In the genomic region with DNA sequence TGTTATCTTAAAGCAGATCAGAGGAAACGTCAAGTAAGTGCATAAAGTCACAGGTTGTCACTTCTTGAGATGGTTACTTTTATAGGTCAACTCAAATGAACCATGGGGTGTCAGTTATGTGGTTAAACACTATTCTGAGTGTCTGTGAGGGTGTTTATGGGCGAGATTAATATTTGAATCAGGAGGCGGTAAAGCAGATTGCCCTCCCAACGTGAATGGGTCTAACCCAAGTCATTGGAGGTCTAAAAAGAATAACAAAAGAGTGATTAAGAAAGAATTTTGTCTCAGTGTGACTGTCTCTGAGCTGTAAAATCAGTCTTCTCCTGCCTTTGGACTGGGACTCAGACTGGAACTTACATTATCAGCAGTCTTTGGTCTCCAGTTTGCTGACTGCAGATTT, we compare ENCODE assay signal across 17 cellular contexts.
DNase-seq lines count a peak whose midpoint lies in the region; ATAC-seq, FAIRE-seq and TF ChIP-seq lines count a peak whose summit lies in the region.
"Had no signal": no experiment of that assay in that cellular context is flagged by ENCODE, and none has a peak within 500 bp of the region (broad histone marks: within the 10 kb centered on the region; RNA-seq: fewer than 3 reads in every experiment).

No MANE protein-coding gene starts in this region.

- TF ChIP-seq EP300 in H1 (IDR thresholded peaks at IDR 0.05; ENCODE audit: borderline replicate concordance in 1 of 2, low read depth in 2 of 2, low read length in 2 of 2), result no peak

- H2BK120ac ChIP-seq in H1 (replicated peaks; ENCODE audit: low read depth, low read length), result peak overlapping the region; percentile 24
- no peak overlapping the region for H2BK120ac ChIP-seq in mesendoderm (ENCODE audit: low read depth, low read length)

- H2AFZ ChIP-seq in GM23338 (no peak overlapping the region), H1 (ENCODE audit: low read length) (peak overlapping the region; percentile 38; the same call in 1 of the 2 replicates)

- H3K56ac ChIP-seq in H1 (replicated peaks; ENCODE audit: insufficient read length, low read depth, low read length) (no peak overlapping the region), mesendoderm (ENCODE audit: low read length) (peak overlapping the region; percentile 9)

- H3K27ac ChIP-seq in GM23338 (ENCODE audit: low read depth) (peak overlapping the region; percentile 97), HUES6 (ENCODE audit: low read depth, low read length) (peak overlapping the region; percentile 91; the same call in 1 of the 2 replicates), H1 (ENCODE audit: low read depth, low read length) (no peak overlapping the region), mesendoderm (ENCODE audit: low read depth, low read length) (peak overlapping the region; percentile 43), pancreas (no peak overlapping the region)
- no peak overlapping the region for H3K27ac ChIP-seq in CD4-positive, alpha-beta T cell (ENCODE audit: low read depth, low read length)
- H3K27ac ChIP-seq: BLaER1 had no signal

- peak overlapping the region; percentile 87 for H3K4ac ChIP-seq in H1 (replicated peaks; ENCODE audit: insufficient read length, low read depth, low read length)
- H3K4ac ChIP-seq in mesendoderm (ENCODE audit: low read depth, low read length), result peak overlapping the region; percentile 36

- no peak overlapping the region for H3K4me3 ChIP-seq in GM23338
- no peak overlapping the region; the same call in 1 of the 2 replicates for H3K4me3 ChIP-seq in HUES6 (ENCODE audit: low read depth, low read length)
- H3K4me3 ChIP-seq in H1 (ENCODE audit: extremely low read depth in 1 of 4, insufficient read depth in 2 of 4, low read depth in 3 of 4, low read length in 4 of 4), result no peak overlapping the region
- H3K4me3 ChIP-seq in mesendoderm (ENCODE audit: low read length), result no peak overlapping the region
- no peak overlapping the region for H3K4me3 ChIP-seq in pancreas
- H3K4me3 ChIP-seq: BLaER1, GM12878 had no signal

- no peak overlapping the region for H2BK15ac ChIP-seq in H1 (ENCODE audit: low read length)
- no peak overlapping the region for H2BK15ac ChIP-seq in mesendoderm (replicated peaks; ENCODE audit: low read depth)

- no peak for TF ChIP-seq RAD21 in H1 (IDR thresholded peaks at IDR 0.05 in 1 of 2, conservative IDR thresholded peaks at IDR 0.05 in 1 of 2; ENCODE audit: low read depth in 2 of 2, low read length in 2 of 2)

- H4K20me1 ChIP-seq in GM23338 (replicated peaks; ENCODE audit: insufficient read depth), result no peaks in the 10 kb centered on the region
- no peaks in the 10 kb centered on the region for H4K20me1 ChIP-seq in H1 (replicated peaks in 1 of 2; ENCODE audit: control insufficient read depth in 1 of 2, insufficient read depth in 2 of 2, low read length in 2 of 2)
- H4K20me1 ChIP-seq: BLaER1 had no signal

- no peak overlapping the region for H3K14ac ChIP-seq in H1 (ENCODE audit: insufficient read length)

- H2BK20ac ChIP-seq in H1 (ENCODE audit: low read length), result peak overlapping the region; percentile 94

- H4K91ac ChIP-seq in H1 (replicated peaks; ENCODE audit: insufficient read length, low read length), result peak overlapping the region; percentile 62

- peak overlapping the region; percentile 52 for H3K18ac ChIP-seq in H1 (ENCODE audit: extremely low read depth, low read length)
- H3K18ac ChIP-seq in mesendoderm (ENCODE audit: low read length), result no peak overlapping the region

- H3F3A ChIP-seq in GM23338 (replicated peaks; ENCODE audit: low read depth), result no peaks in the 10 kb centered on the region

- H4K8ac ChIP-seq in H1 (ENCODE audit: extremely low read depth, insufficient read depth, low read length), result no peak overlapping the region
- no peak overlapping the region for H4K8ac ChIP-seq in mesendoderm (ENCODE audit: low read depth, low read length)

- H2BK5ac ChIP-seq in H1 (ENCODE audit: low read depth, low read length) (peak overlapping the region; percentile 89; the same call in 1 of the 2 replicates), mesendoderm (ENCODE audit: low read length) (peak overlapping the region; percentile 8)

- H2BK12ac ChIP-seq in H1 (ENCODE audit: low read depth, low read length), result no peak overlapping the region

- H3K4me1 ChIP-seq in GM23338 (ENCODE audit: insufficient read depth) (peaks cover 32% of the 10 kb centered on the region), HUES6 (ENCODE audit: control insufficient read depth, insufficient read depth, low read length) (peaks cover 17% of the 10 kb centered on the region), H1 (replicated peaks in 1 of 4; ENCODE audit: control insufficient read depth in 3 of 4, insufficient read depth in 4 of 4, low read length in 3 of 4) (peaks cover 1 to 9% (median 3%) of the 10 kb centered on the region in 4 experiments; a peak in 3 of 7 replicates), mesendoderm (ENCODE audit: control insufficient read depth, low read depth, low read length) (no peaks in the 10 kb centered on the region), pancreas (no peaks in the 10 kb centered on the region)
- H3K4me1 ChIP-seq: BLaER1 had no signal

- H3K23ac ChIP-seq in H1 (ENCODE audit: insufficient read length), result no peak overlapping the region
- no peak overlapping the region for H3K23ac ChIP-seq in mesendoderm (ENCODE audit: low read length)

- H3K9me3 Mint-ChIP-seq in GM23338, result no peaks in the 10 kb centered on the region
- peaks cover 0 to 2% of the 10 kb centered on the region in 2 donors for H3K9me3 Mint-ChIP-seq in stimulated activated naive CD8-positive, alpha-beta T cell treated with anti-CD3 and anti-CD28 coated beads, Interleukin-15, amount 100 ng/mL, for 72 hours
- H3K9me3 Mint-ChIP-seq in CD4-positive, alpha-beta T cell, result no peaks in the 10 kb centered on the region

- intact Hi-C loops in pancreas (cut with DNase I), result no loop called here
- intact Hi-C loops in CD4-positive, alpha-beta T cell (cut with DNase I, micrococcal nuclease), result no loop called here

- H3K4me2 ChIP-seq in GM23338 (peak overlapping the region; percentile 29), H1 (ENCODE audit: insufficient read depth in 1 of 2, low read depth in 2 of 2, low read length in 2 of 2) (peak overlapping the region; percentile 23 to 53; a peak in 2 of 4 replicates), mesendoderm (ENCODE audit: low read length) (no peak overlapping the region)
- H3K4me2 ChIP-seq: BLaER1 had no signal

- H3K79me2 ChIP-seq in GM23338 (replicated peaks; ENCODE audit: insufficient read depth), result no peaks in the 10 kb centered on the region
- H3K79me2 ChIP-seq in H1 (ENCODE audit: control insufficient read depth in 1 of 2, insufficient read depth in 2 of 2, low read length in 2 of 2), result no peaks in the 10 kb centered on the region
- H3K79me2 ChIP-seq in mesendoderm (ENCODE audit: control insufficient read depth, insufficient read depth, low read length), result no peaks in the 10 kb centered on the region

- H3K4me3 Mint-ChIP-seq in GM23338, result no peak overlapping the region; the same call in 2 of the 3 replicates
- H3K4me3 Mint-ChIP-seq in stimulated activated naive CD8-positive, alpha-beta T cell treated with anti-CD3 and anti-CD28 coated beads, Interleukin-15, amount 100 ng/mL, for 72 hours, result no peak overlapping the region
- no peak overlapping the region for H3K4me3 Mint-ChIP-seq in CD4-positive, alpha-beta T cell
- H3K4me3 Mint-ChIP-seq: CD14-positive monocyte; CD8-positive, alpha-beta T cell had no signal

- no peaks in the 10 kb centered on the region for H3K36me3 Mint-ChIP-seq in GM23338 (ENCODE audit: low read depth)
- H3K36me3 Mint-ChIP-seq in CD4-positive, alpha-beta T cell (ENCODE audit: low read depth), result no peaks in the 10 kb centered on the region
- H3K36me3 Mint-ChIP-seq: CD14-positive monocyte; CD8-positive, alpha-beta T cell had no signal

- peak; percentile 42 for DNase-seq in GM23338 (ENCODE audit: low spot score)
- DNase-seq in H1 (ENCODE audit: low read depth in 1 of 2, low spot score in 2 of 2), result no peak
- DNase-seq in mesendoderm, result peak; percentile 61
- DNase-seq in pancreas, result no peak
- DNase-seq in stimulated activated naive CD8-positive, alpha-beta T cell treated with anti-CD3 and anti-CD28 coated beads, Interleukin-15, amount 100 ng/mL, for 72 hours, result no peak
- DNase-seq in CD4-positive, alpha-beta T cell, result no peak
- no peak for DNase-seq in T1000 (lab: John Stamatoyannopoulos, UW)
- DNase-seq: 8988T; Calu3; CD8-positive, alpha-beta T cell; DMS79 treated with DMSO at 0.1 percent for 48 hours had no signal

- H4K5ac ChIP-seq in H1 (ENCODE audit: insufficient read length, low read depth, low read length) (no peak overlapping the region), mesendoderm (ENCODE audit: low read length) (no peak overlapping the region)

- H3K27me3 ChIP-seq in GM23338 (ENCODE audit: insufficient read depth) (no peaks in the 10 kb centered on the region), HUES6 (ENCODE audit: control insufficient read depth, insufficient read depth, low read length) (no peaks in the 10 kb centered on the region), H1 (replicated peaks in 1 of 4; ENCODE audit: control insufficient read depth in 3 of 4, extremely low read depth in 1 of 4, insufficient read depth in 3 of 4, low read length in 3 of 4) (no peaks in the 10 kb centered on the region), mesendoderm (ENCODE audit: insufficient read depth, low read length, poor library complexity) (no peaks in the 10 kb centered on the region), pancreas (no peaks in the 10 kb centered on the region)
- no peaks in the 10 kb centered on the region for H3K27me3 ChIP-seq in CD4-positive, alpha-beta T cell (ENCODE audit: control insufficient read depth, insufficient read depth, low read length)
- H3K27me3 ChIP-seq: BLaER1 had no signal

- H2AK5ac ChIP-seq in H1 (ENCODE audit: low read depth, low read length) (no peak overlapping the region), mesendoderm (ENCODE audit: low read length) (no peak overlapping the region)

- no peaks in the 10 kb centered on the region for H3K23me2 ChIP-seq in H1 (ENCODE audit: low read depth, low read length)

- peaks cover 9% of the 10 kb centered on the region for H3K4me1 Mint-ChIP-seq in GM23338
- no peaks in the 10 kb centered on the region for H3K4me1 Mint-ChIP-seq in stimulated activated naive CD8-positive, alpha-beta T cell treated with anti-CD3 and anti-CD28 coated beads, Interleukin-15, amount 100 ng/mL, for 72 hours
- no peaks in the 10 kb centered on the region for H3K4me1 Mint-ChIP-seq in CD4-positive, alpha-beta T cell (ENCODE audit: low read depth)
- H3K4me1 Mint-ChIP-seq: CD14-positive monocyte had no signal

- H3K9ac ChIP-seq in HUES6 (ENCODE audit: low read length), result peak overlapping the region; percentile 59
- no peak overlapping the region for H3K9ac ChIP-seq in H1 (replicated peaks in 1 of 4; ENCODE audit: extremely low read depth in 1 of 4, low read depth in 3 of 4, low read length in 3 of 4)
- no peak overlapping the region for H3K9ac ChIP-seq in mesendoderm (ENCODE audit: low read length)
- H3K9ac ChIP-seq: BLaER1 had no signal

- H3K9me2 ChIP-seq in GM23338 (ENCODE audit: insufficient read depth), result peaks cover 6% of the 10 kb centered on the region; the same call in 1 of the 2 replicates

- TF ChIP-seq CTCF in GM23338 (conservative IDR thresholded peaks at IDR 0.05; ENCODE audit: low read depth in 2 of 2) (no peak), H1 (IDR thresholded peaks at IDR 0.05; ENCODE audit: control extremely low read depth in 1 of 3, insufficient read depth in 1 of 3, low read depth in 1 of 3, low read length in 3 of 3) (no peak), pancreas (IDR thresholded peaks at IDR 0.05) (no peak)
- TF ChIP-seq CTCF in CD4-positive, alpha-beta T cell (IDR thresholded peaks at IDR 0.05), result no peak

- H3K79me1 ChIP-seq in H1 (ENCODE audit: low read depth, low read length) (no peaks in the 10 kb centered on the region), mesendoderm (ENCODE audit: low read length) (no peaks in the 10 kb centered on the region)

- FAIRE-seq in H1 (lab: Jason Lieb, UNC) (no peak), pancreas (lab: Jason Lieb, UNC) (no peak)
- FAIRE-seq: GM12878, H54, HTR-8/SVneo had no signal

- no peaks in the 10 kb centered on the region for H3K27me3 Mint-ChIP-seq in GM23338 (ENCODE audit: insufficient read depth, low read depth, poor library complexity)
- no peaks in the 10 kb centered on the region for H3K27me3 Mint-ChIP-seq in stimulated activated naive CD8-positive, alpha-beta T cell treated with anti-CD3 and anti-CD28 coated beads, Interleukin-15, amount 100 ng/mL, for 72 hours
- H3K27me3 Mint-ChIP-seq in CD4-positive, alpha-beta T cell, result no peaks in the 10 kb centered on the region

- H3K36me3 ChIP-seq in GM23338 (ENCODE audit: insufficient read depth), result no peaks in the 10 kb centered on the region
- no peaks in the 10 kb centered on the region for H3K36me3 ChIP-seq in HUES6 (ENCODE audit: control insufficient read depth, insufficient read depth, low read length)
- H3K36me3 ChIP-seq in H1 (ENCODE audit: control insufficient read depth in 2 of 4, insufficient read depth in 4 of 4, low read length in 3 of 4), result no peaks in the 10 kb centered on the region
- no peaks in the 10 kb centered on the region for H3K36me3 ChIP-seq in mesendoderm (ENCODE audit: control insufficient read depth, insufficient read depth, low read length)
- no peaks in the 10 kb centered on the region for H3K36me3 ChIP-seq in pancreas
- H3K36me3 ChIP-seq: BLaER1 had no signal

- peak overlapping the region; percentile 57 for H3K27ac Mint-ChIP-seq in GM23338
- H3K27ac Mint-ChIP-seq in stimulated activated naive CD8-positive, alpha-beta T cell treated with anti-CD3 and anti-CD28 coated beads, Interleukin-15, amount 100 ng/mL, for 72 hours, result no peak overlapping the region
- H3K27ac Mint-ChIP-seq in CD4-positive, alpha-beta T cell, result no peak overlapping the region
- H3K27ac Mint-ChIP-seq: CD14-positive monocyte; CD8-positive, alpha-beta T cell had no signal

- POLR2A ChIA-PET in H1 (lab: Charles Lee; ENCODE audit: partially characterized antibody), result no interaction called here
- POLR2A ChIA-PET in CD4-positive, alpha-beta T cell (lab: Charles Lee), result no interaction called here

- TF ChIP-seq POLR2A in H1 (IDR thresholded peaks at IDR 0.05; ENCODE audit: control extremely low read depth in 1 of 2, low read depth in 2 of 2, low read length in 2 of 2), result no peak

- CTCF ChIA-PET in H1 (lab: Charles Lee; ENCODE audit: partially characterized antibody), result no interaction called here
- CTCF ChIA-PET in CD4-positive, alpha-beta T cell (lab: Charles Lee), result no interaction called here

- H3K9me3 ChIP-seq in HUES6 (ENCODE audit: control insufficient read depth, insufficient read depth, low read depth, low read length) (no peaks in the 10 kb centered on the region; the same call in 1 of the 2 replicates), H1 (ENCODE audit: insufficient read depth in 2 of 2, low read depth in 1 of 2, low read length in 1 of 2) (no peaks in the 10 kb centered on the region), pancreas (no peaks in the 10 kb centered on the region)
- H3K9me3 ChIP-seq in CD4-positive, alpha-beta T cell (ENCODE audit: control insufficient read depth, low read length), result no peaks in the 10 kb centered on the region
- H3K9me3 ChIP-seq: BLaER1 had no signal

- ATAC-seq in GM23338 (no peak), pancreas (no peak)
- no peak for ATAC-seq in stimulated activated naive CD8-positive, alpha-beta T cell treated with anti-CD3 and anti-CD28 coated beads, Interleukin-15, amount 100 ng/mL, for 72 hours
- ATAC-seq in CD4-positive, alpha-beta T cell (ENCODE audit: poor library complexity), result no peak
- ATAC-seq: CD8-positive, alpha-beta T cell; GM12878 had no signal

- 43% methylated on average over 4 of the region's 4 CpGs; no CpG with 5 or more reads in 1 of the 2 experiments for WGBS in H1 (ENCODE audit: extremely low coverage in 1 of 2, insufficient coverage in 1 of 2, insufficient read length in 1 of 2, insufficient replicate concordance in 2 of 2, low coverage in 1 of 2, low lambda C conversion rate in 2 of 2, missing lambda C conversion rate in 1 of 2), 2 experiments
- WGBS in mesendoderm (ENCODE audit: extremely low coverage, insufficient coverage, low lambda C conversion rate), result no CpG with 5 or more reads among the region's 4 CpGs
- 62 to 63% methylated on average over 4 of the region's 4 CpGs for WGBS in pancreas, 2 donors

Comparison
In these comparisons a context has a peak if more than half of its experiments do, and no peak if none do; other contexts are left out.
1. DNase-seq: peak in GM23338 (single experiment) and mesendoderm (single experiment); none in H1 (0 of 2), pancreas (0 of 6), stimulated activated naive CD8-positive, alpha-beta T cell treated with anti-CD3 and anti-CD28 coated beads, Interleukin-15, amount 100 ng/mL, for 72 hours (0 of 2), CD4-positive, alpha-beta T cell (0 of 10) and T1000 (single experiment).
2. H3K27ac ChIP-seq: peak in GM23338 (single experiment), HUES6 (single experiment) and mesendoderm (single experiment); none in H1 (single experiment), pancreas (0 of 4) and CD4-positive, alpha-beta T cell (single experiment).